1 cellular context compared by ENCODE assay signal in the genomic region with DNA sequence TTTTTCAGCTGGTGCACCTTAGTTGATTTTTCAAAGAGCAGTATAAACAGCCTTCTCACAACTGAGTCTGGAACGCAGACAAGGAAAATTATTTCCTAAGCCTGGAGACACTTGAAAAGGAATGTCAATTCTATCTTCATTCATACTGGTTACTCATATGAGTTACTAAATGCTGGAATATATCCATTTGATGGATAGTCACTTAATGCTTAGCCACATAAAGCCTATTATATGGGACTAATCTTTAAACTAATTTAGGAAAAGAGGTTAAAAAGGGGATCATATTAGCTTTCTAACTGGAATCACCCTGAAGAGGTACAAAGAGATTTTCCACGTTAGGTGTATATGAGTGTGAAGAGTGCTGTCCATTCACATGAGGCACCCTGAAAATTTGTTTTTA.
TF ChIP-seq lines count a peak whose summit lies in the region.

No MANE protein-coding gene starts in this region.

TF ChIP-seq in HEK293, 187 proteins besides CTCF, POLR2A, EP300 and RAD21 (continued from another document):
- no peak for TF ChIP-seq ZIC2 (tag by site-specific recombination; IDR thresholded peaks at IDR 0.05)
